In the genomic region with DNA sequence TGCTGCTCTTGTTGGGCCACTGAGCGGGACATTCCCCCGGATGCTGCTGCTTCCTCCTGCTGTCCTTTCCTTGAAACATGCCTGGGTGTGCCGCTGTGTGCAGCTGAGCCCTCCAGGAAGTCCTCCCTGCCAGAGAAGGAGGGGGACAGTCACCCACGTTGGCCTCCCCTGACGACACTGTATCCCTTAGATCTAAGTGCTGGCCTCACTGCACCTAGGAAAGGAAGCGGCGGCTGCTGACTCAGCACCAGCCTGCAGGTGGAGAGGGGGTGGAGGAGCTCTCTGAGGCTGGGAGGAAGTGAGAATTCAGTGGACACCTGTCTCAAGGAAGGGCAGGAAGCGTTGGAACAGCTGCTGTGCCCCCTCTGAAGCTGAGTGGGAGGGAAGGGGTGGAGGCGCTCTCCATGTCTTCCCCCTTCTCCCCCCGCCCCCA, we compare ENCODE assay signal across 8 cellular contexts.
DNase-seq lines count a peak whose midpoint lies in the region; ATAC-seq, FAIRE-seq and TF ChIP-seq lines count a peak whose summit lies in the region.

No MANE protein-coding gene starts in this region.

- no peaks in the 10 kb centered on the region for H3K79me2 ChIP-seq in Karpas-422 (ENCODE audit: low read length)

- peak in 1 of 6 experiments; percentile 22 for TF ChIP-seq CTCF in upper lobe of left lung (IDR thresholded peaks at IDR 0.05)

- peak; percentile 94 for FAIRE-seq in GM12891 (lab: Jason Lieb, UNC)

- DNase-seq in GM12891 (ENCODE audit: insufficient read length, low spot score) = peak; percentile 43
- peak; percentile 53 for DNase-seq in Karpas-422
- DNase-seq in activated CD8-positive, alpha-beta memory T cell treated with anti-CD3 and anti-CD28 coated beads for 24 hours = peak; percentile 65
- peak in 1 of 2 donors; percentile 59 for DNase-seq in upper lobe of left lung
- DNase-seq in NCI-H187 (lab: John Stamatoyannopoulos, UW) = no peak

- no peaks in the 10 kb centered on the region for H3K9me3 ChIP-seq in Karpas-422 (ENCODE audit: low read length)
- H3K9me3 ChIP-seq in iPS-20b (ENCODE audit: insufficient read depth, low read depth, low read length) = no peaks in the 10 kb centered on the region
- H3K9me3 ChIP-seq in upper lobe of left lung = no peaks in the 10 kb centered on the region

- H3K4me3 ChIP-seq in Karpas-422 (ENCODE audit: low read length) (no peak overlapping the region), iPS-20b (ENCODE audit: low read length) (no peak overlapping the region), upper lobe of left lung (no peak overlapping the region)

- peak; percentile 70 for ATAC-seq in GM21619 (IDR thresholded peaks at IDR 0.05; ENCODE audit: unreplicated experiment)
- peak; percentile 41 to 68 for ATAC-seq in upper lobe of left lung (ENCODE audit: low FRiP score in 2 of 2)
- no peak for ATAC-seq in GM18520 (IDR thresholded peaks at IDR 0.05; ENCODE audit: unreplicated experiment)

- H3K4me1 ChIP-seq in Karpas-422 (ENCODE audit: low read length) = peaks cover 8% of the 10 kb centered on the region
- H3K4me1 ChIP-seq in iPS-20b (ENCODE audit: insufficient read depth, low read length) = peaks cover 8% of the 10 kb centered on the region; the same call in 1 of the 2 replicates
- H3K4me1 ChIP-seq in upper lobe of left lung = peaks cover 3 to 19% (median 15%) of the 10 kb centered on the region in 4 donors

- H2AFZ ChIP-seq in Karpas-422 (ENCODE audit: low read length) = no peak overlapping the region

- no peak overlapping the region for H3K27ac ChIP-seq in Karpas-422 (ENCODE audit: low read length)
- no peak overlapping the region for H3K27ac ChIP-seq in iPS-20b (ENCODE audit: low read length)
- peak overlapping the region in 3 of 4 donors; percentile 7 to 42 (median 13) for H3K27ac ChIP-seq in upper lobe of left lung

- H3K27me3 ChIP-seq in Karpas-422 (ENCODE audit: low read length) (no peaks in the 10 kb centered on the region), iPS-20b (ENCODE audit: insufficient read depth, low read length) (no peaks in the 10 kb centered on the region), upper lobe of left lung (no peaks in the 10 kb centered on the region)

- no peaks in the 10 kb centered on the region for H4K20me1 ChIP-seq in Karpas-422 (ENCODE audit: insufficient read depth, low read depth, low read length)

- no peak overlapping the region for H3K4me2 ChIP-seq in Karpas-422 (ENCODE audit: low read depth, low read length, poor library complexity, severe bottlenecking)

- 40 to 50% methylated on average over 1 to 10 of the region's 10 CpGs for WGBS in upper lobe of left lung, 2 donors

- no peaks in the 10 kb centered on the region for H3K9me2 ChIP-seq in Karpas-422 (replicated peaks; ENCODE audit: insufficient read depth, low read length)

- TF ChIP-seq POLR2A in GM12891 (IDR thresholded peaks at IDR 0.05; ENCODE audit: low read depth, low read length) (no peak), upper lobe of left lung (IDR thresholded peaks at IDR 0.05) (no peak)

- peak in 2 of 4 donors; percentile 30 to 57 for TF ChIP-seq EP300 in upper lobe of left lung (IDR thresholded peaks at IDR 0.05)

- H3K9ac ChIP-seq in Karpas-422 (ENCODE audit: low read length) (no peak overlapping the region), iPS-20b (ENCODE audit: low read depth, low read length) (peak overlapping the region; percentile 45; the same call in 1 of the 2 replicates)

- H3K36me3 ChIP-seq in Karpas-422 (ENCODE audit: insufficient read depth, low read length) (no peaks in the 10 kb centered on the region), iPS-20b (ENCODE audit: insufficient read depth, low read depth, low read length) (no peaks in the 10 kb centered on the region), upper lobe of left lung (no peaks in the 10 kb centered on the region)

TF ChIP-seq in GM12891, 5 proteins besides CTCF, POLR2A, EP300 and RAD21:
- TF ChIP-seq TAF1 (IDR thresholded peaks at IDR 0.05; ENCODE audit: low read depth, low read length) (no peak), SPI1 (IDR thresholded peaks at IDR 0.05; ENCODE audit: low read depth, low read length) (peak; percentile 93)
TF ChIP-seq in GM12891: peak in this region for 1.

Comparison
In these comparisons a context has a peak if more than half of its experiments do, and no peak if none do; other contexts are left out.
1. DNase-seq: peak in GM12891 (single experiment), Karpas-422 (single experiment) and activated CD8-positive, alpha-beta memory T cell treated with anti-CD3 and anti-CD28 coated beads for 24 hours (single experiment); none in NCI-H187 (0 of 2).
2. H3K27ac ChIP-seq: peak in upper lobe of left lung (3 of 4); none in Karpas-422 (single experiment) and iPS-20b (single experiment).